In genomic region chr7:137343483-137343841, GRCh38 we compare ENCODE assay signal across 8 cellular contexts. TPM values are rescaled to one million over a fixed set of nuclear protein-coding genes. Genes with fewer than 3 reads are reported as not detected.
DNase-seq lines count a peak whose midpoint lies in the region; ATAC-seq, FAIRE-seq and TF ChIP-seq lines count a peak whose summit lies in the region.

PTN (minus strand) TSS chr7:137343733; CDS start chr7:137254973, 88,760 bp downstream.

- peak within 1 kb of the TSS; percentile 88 for H2AFZ ChIP-seq in IMR-90 (replicated peaks; ENCODE audit: low read length, poor library complexity)
- peak within 1 kb of the TSS; percentile 87 for H2AFZ ChIP-seq in astrocyte (ENCODE audit: low read depth, low read length)

- H3K79me2 ChIP-seq in astrocyte (ENCODE audit: insufficient read depth, low read length): peaks cover 9% of the 10 kb centered on the region

- no peak within 1 kb of the TSS for H3K27ac Mint-ChIP-seq in astrocyte (ENCODE audit: unreplicated experiment)

- H3K36me3 ChIP-seq in IMR-90 (ENCODE audit: control insufficient read depth, insufficient read depth, low read length) (0 out of 2 replicates have a peak, but pooled peaks cover 4% of the 10 kb centered on the region), astrocyte (ENCODE audit: insufficient read depth, low read length) (no peaks in the 10 kb centered on the region), iPS DF 6.9 (ENCODE audit: control insufficient read depth, insufficient read depth, low read length) (no peaks in the 10 kb centered on the region)

- 3% methylated on average over 10 of the region's 16 CpGs; no CpG with 5 or more reads in 1 of the 2 experiments for WGBS in IMR-90 (ENCODE audit: extremely low coverage in 2 of 2, insufficient read length in 1 of 2), 2 experiments
- no CpG with 5 or more reads among the region's 16 CpGs for WGBS in iPS DF 6.9 (ENCODE audit: insufficient coverage, insufficient read length)

- peak within 1 kb of the TSS; percentile 85 for H3K56ac ChIP-seq in IMR-90 (ENCODE audit: extremely low read depth, insufficient read depth, low read length)

- no peaks in the 10 kb centered on the region for H3K9me1 ChIP-seq in IMR-90 (ENCODE audit: insufficient read depth, low read length)

- H3K4me3 ChIP-seq in IMR-90 (ENCODE audit: insufficient read depth, low read depth, low read length) (peak within 1 kb of the TSS; percentile 79), astrocyte (ENCODE audit: insufficient read depth, low read depth, low read length) (peak within 1 kb of the TSS; percentile 70), iPS DF 6.9 (ENCODE audit: low read length) (peak within 1 kb of the TSS; percentile 15; the same call in 1 of the 2 replicates), skeletal muscle cell (ENCODE audit: low read depth, low read length) (peak within 1 kb of the TSS; percentile 44)

- CTCF ChIA-PET in IMR-90 (lab: Yijun Ruan, JAX): interaction anchor here (1.1 kb wide), 1 partner anchor 34 kb away, joined by 3 read pairs; no protein-coding TSS in a partner anchor

- no peak for FAIRE-seq in astrocyte (lab: Jason Lieb, UNC)

- peaks cover 2% of the 10 kb centered on the region for H3K36me3 Mint-ChIP-seq in astrocyte (ENCODE audit: low read depth, unreplicated experiment)

- peaks cover 5 to 27% of the 10 kb centered on the region in 2 experiments for H3K79me1 ChIP-seq in IMR-90 (ENCODE audit: low read depth in 1 of 2, low read length in 2 of 2)

- no peaks in the 10 kb centered on the region for H3K9me3 Mint-ChIP-seq in astrocyte (ENCODE audit: unreplicated experiment)

- H3K27me3 ChIP-seq in IMR-90 (ENCODE audit: control insufficient read depth, insufficient read depth, low read length): no peaks in the 10 kb centered on the region
- no peaks in the 10 kb centered on the region for H3K27me3 ChIP-seq in astrocyte (ENCODE audit: insufficient read depth, low read length)
- H3K27me3 ChIP-seq in iPS DF 6.9 (ENCODE audit: control insufficient read depth, insufficient read depth, low read length): no peaks in the 10 kb centered on the region

- peak within 1 kb of the TSS; percentile 56 for H2AK9ac ChIP-seq in IMR-90 (replicated peaks; ENCODE audit: low read depth, low read length, poor library complexity)

- BruUV-seq in IMR-90 (replicated peaks; lab: Mats Ljungman, UMichigan): no TSS peak

- peak within 1 kb of the TSS; percentile 55 for H3K18ac ChIP-seq in IMR-90 (ENCODE audit: low read depth, low read length)

- no peaks in the 10 kb centered on the region for H3K27me3 Mint-ChIP-seq in astrocyte (ENCODE audit: low read depth, unreplicated experiment)

- TF ChIP-seq CTCF in IMR-90 (conservative IDR thresholded peaks at IDR 0.05; ENCODE audit: low read depth, low read length) (no peak), astrocyte (IDR thresholded peaks at IDR 0.05; ENCODE audit: insufficient read depth, low read depth, low read length) (no peak)

- peak within 1 kb of the TSS; percentile 14 for H2BK20ac ChIP-seq in IMR-90 (ENCODE audit: low read depth, low read length)

- peak within 1 kb of the TSS; percentile 76 for H3K4ac ChIP-seq in IMR-90 (ENCODE audit: low read depth, low read length)

- H4K91ac ChIP-seq in IMR-90 (ENCODE audit: insufficient read depth, low read depth, low read length): peak within 1 kb of the TSS; percentile 61

- peak within 1 kb of the TSS; percentile 4; the same call in 1 of the 3 replicates for H2BK15ac ChIP-seq in IMR-90 (ENCODE audit: low read depth, low read length)

- peak within 1 kb of the TSS; percentile 66; the same call in 1 of the 2 replicates for H2AK5ac ChIP-seq in IMR-90 (ENCODE audit: low read depth, low read length)

- in situ Hi-C loops in IMR-90 (cut with MboI; ENCODE audit: low sequenced_read_pairs): no loop called here

- peak within 1 kb of the TSS; percentile 93 for H3K4me2 ChIP-seq in IMR-90 (ENCODE audit: low read depth, low read length)
- H3K4me2 ChIP-seq in astrocyte (ENCODE audit: low read length): peak within 1 kb of the TSS; percentile 88

- H2BK5ac ChIP-seq in IMR-90 (ENCODE audit: low read depth, low read length, poor library complexity, severe bottlenecking): peak within 1 kb of the TSS; percentile 49

- H3K9ac ChIP-seq in IMR-90 (ENCODE audit: low read depth, low read length) (peak within 1 kb of the TSS; percentile 76), astrocyte (ENCODE audit: low read length) (peak within 1 kb of the TSS; percentile 77)

- TF ChIP-seq POLR2A in IMR-90 (IDR thresholded peaks at IDR 0.05; ENCODE audit: low read depth, low read length): no peak

- H3K4me3 Mint-ChIP-seq in astrocyte (ENCODE audit: unreplicated experiment): peak within 1 kb of the TSS; percentile 86

- H3K4me1 ChIP-seq in IMR-90 (ENCODE audit: control insufficient read depth, insufficient read depth, low read length) (no peaks in the 10 kb centered on the region; the same call in 1 of the 2 replicates), astrocyte (ENCODE audit: insufficient read depth, low read length) (peaks cover 7% of the 10 kb centered on the region), iPS DF 6.9 (ENCODE audit: control insufficient read depth, insufficient read depth, low read length) (no peaks in the 10 kb centered on the region)

- H3K4me1 Mint-ChIP-seq in astrocyte (ENCODE audit: low read depth, unreplicated experiment): peaks cover 4% of the 10 kb centered on the region

- peak within 1 kb of the TSS; percentile 71 for H3K23ac ChIP-seq in IMR-90 (ENCODE audit: low read depth, low read length)

- H4K8ac ChIP-seq in IMR-90 (ENCODE audit: low read depth in 2 of 2, low read length in 2 of 2): peak within 1 kb of the TSS; percentile 17 to 48; a peak in 3 of 4 replicates

- intact Hi-C loops in IMR-90 (cut with micrococcal nuclease): loop anchor here (5.0 to 10.0 kb wide), 3 partner anchors 249 to 466 kb away; no protein-coding TSS in a partner anchor

- ATAC-seq in IMR-90 (ENCODE audit: low read depth) (peak; percentile 93), HG03342 (IDR thresholded peaks at IDR 0.05; ENCODE audit: unreplicated experiment) (no peak), HG03108 (IDR thresholded peaks at IDR 0.05; ENCODE audit: unreplicated experiment) (no peak)

- H2BK120ac ChIP-seq in IMR-90 (ENCODE audit: low read depth, low read length): peak within 1 kb of the TSS; percentile 70

- no peaks in the 10 kb centered on the region for H4K20me1 ChIP-seq in IMR-90 (ENCODE audit: insufficient read depth, low read length)
- H4K20me1 ChIP-seq in astrocyte (ENCODE audit: insufficient read depth, low read length): no peaks in the 10 kb centered on the region

- TF ChIP-seq RAD21 in IMR-90 (IDR thresholded peaks at IDR 0.05; ENCODE audit: low read length): no peak; the same call in 1 of the 2 replicates

- peak; percentile 79 for DNase-seq in IMR-90
- DNase-seq in astrocyte (ENCODE audit: low read depth): peak; percentile 77
- DNase-seq in iPS DF 6.9 (ENCODE audit: low read depth, low spot score): no peak
- no peak for DNase-seq in skeletal muscle cell (ENCODE audit: low read depth)
- DNase-seq in NK-92 treated with Interleukin-12 subunit alpha and Interleukin-12 subunit beta, amount 100 ng/mL, for 24 hours (lab: John Stamatoyannopoulos, UW): no peak
- DNase-seq in activated effector memory CD4-positive, alpha-beta T cell treated with Interleukin-2 at 50 U/mL for 16 hours: no peak

- POLR2A ChIA-PET in IMR-90 (lab: Charles Lee; ENCODE audit: unreplicated experiment): no interaction called here

- no peaks in the 10 kb centered on the region for H3K9me3 ChIP-seq in IMR-90 (ENCODE audit: control insufficient read depth, insufficient read depth, low read length)
- H3K9me3 ChIP-seq in astrocyte (ENCODE audit: insufficient read depth, low read depth, low read length): no peaks in the 10 kb centered on the region
- no peaks in the 10 kb centered on the region for H3K9me3 ChIP-seq in iPS DF 6.9 (ENCODE audit: control insufficient read depth, insufficient read depth, low read length)

- peak within 1 kb of the TSS; percentile 63 for H3K27ac ChIP-seq in IMR-90 (ENCODE audit: insufficient read depth, low read length)
- H3K27ac ChIP-seq in astrocyte (ENCODE audit: low read depth, low read length): peak within 1 kb of the TSS; percentile 29
- H3K27ac ChIP-seq in iPS DF 6.9 (ENCODE audit: low read length): no peak within 1 kb of the TSS

- H3K14ac ChIP-seq in IMR-90 (replicated peaks; ENCODE audit: low read depth, low read length): peak within 1 kb of the TSS; percentile 53

- dilution Hi-C loops in IMR-90 (cut with HindIII; ENCODE audit: low sequenced_read_pairs, unreplicated experiment): no loop called here

- H4K5ac ChIP-seq in IMR-90 (ENCODE audit: low read depth, low read length): peak within 1 kb of the TSS; percentile 10; the same call in 1 of the 2 replicates

TF ChIP-seq in IMR-90, 13 proteins besides CTCF, POLR2A, EP300 and RAD21 (continues in another document):
- TF ChIP-seq CEBPB (IDR thresholded peaks at IDR 0.05; ENCODE audit: low read depth, low read length) (no peak), RCOR1 (IDR thresholded peaks at IDR 0.05; ENCODE audit: insufficient replicate concordance, low read length) (no peak), RFX5 (IDR thresholded peaks at IDR 0.05; ENCODE audit: low read depth, low read length) (no peak), MAFK (IDR thresholded peaks at IDR 0.05; ENCODE audit: low read depth, low read length) (no peak), SMC3 (IDR thresholded peaks at IDR 0.05; ENCODE audit: low read depth, low read length) (no peak), MAZ (IDR thresholded peaks at IDR 0.05; ENCODE audit: borderline replicate concordance, low read depth, low read length) (peak; percentile 62; the same call in 1 of the 2 replicates), NFE2L2 (IDR thresholded peaks at IDR 0.05; ENCODE audit: low read depth, low read length) (no peak), FOS (IDR thresholded peaks at IDR 0.05; ENCODE audit: low read depth, low read length) (peak; percentile 52; the same call in 1 of the 2 replicates), MXI1 (IDR thresholded peaks at IDR 0.05; ENCODE audit: borderline replicate concordance, low read depth, low read length) (0 out of 2 replicates have a peak, but pooled peaks have one; percentile 10), BHLHE40 (IDR thresholded peaks at IDR 0.05; ENCODE audit: low read depth, low read length) (no peak)
- TF ChIP-seq, protein P1, sequence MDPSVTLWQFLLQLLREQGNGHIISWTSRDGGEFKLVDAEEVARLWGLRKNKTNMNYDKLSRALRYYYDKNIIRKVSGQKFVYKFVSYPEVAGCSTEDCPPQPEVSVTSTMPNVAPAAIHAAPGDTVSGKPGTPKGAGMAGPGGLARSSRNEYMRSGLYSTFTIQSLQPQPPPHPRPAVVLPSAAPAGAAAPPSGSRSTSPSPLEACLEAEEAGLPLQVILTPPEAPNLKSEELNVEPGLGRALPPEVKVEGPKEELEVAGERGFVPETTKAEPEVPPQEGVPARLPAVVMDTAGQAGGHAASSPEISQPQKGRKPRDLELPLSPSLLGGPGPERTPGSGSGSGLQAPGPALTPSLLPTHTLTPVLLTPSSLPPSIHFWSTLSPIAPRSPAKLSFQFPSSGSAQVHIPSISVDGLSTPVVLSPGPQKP (IDR thresholded peaks at IDR 0.05; ENCODE audit: borderline replicate concordance, low read depth, low read length): no peak

RNA-seq across cellular contexts. Expression of gene PTN, which starts in this region (rescaled TPM):
- total RNA-seq in IMR-90 (2012; rRNA removed) (61.7 and 86.7 TPM in 2 replicates), astrocyte (11.1 and 17.2 TPM in 2 replicates)
- 186 and 187 TPM in 2 replicates for polyA plus RNA-seq in IMR-90 (2012; rRNA removed)
- polyA plus RNA-seq in IMR-90 (2012; cell fraction: cytosol; rRNA removed): 94.0 and 255 TPM in 2 replicates
- polyA plus RNA-seq in IMR-90 (2012; cell fraction: nucleus; rRNA removed; ENCODE audit: low replicate concordance): 20.7 and 53.6 TPM in 2 replicates

Comparison
In these comparisons a context has a peak if more than half of its experiments do, and no peak if none do; other contexts are left out.
1. DNase-seq: peak in IMR-90 (single experiment) and astrocyte (single experiment); none in iPS DF 6.9 (single experiment), skeletal muscle cell (single experiment), NK-92 treated with Interleukin-12 subunit alpha and Interleukin-12 subunit beta, amount 100 ng/mL, for 24 hours (single experiment) and activated effector memory CD4-positive, alpha-beta T cell treated with Interleukin-2 at 50 U/mL for 16 hours (single experiment).
2. H3K4me3 ChIP-seq: peak in every context shown above with its lines; median percentile 79 in IMR-90; 70 in astrocyte; 44 in skeletal muscle cell; 15 in iPS DF 6.9.